10 cellular contexts compared by ENCODE assay signal in the genomic region with DNA sequence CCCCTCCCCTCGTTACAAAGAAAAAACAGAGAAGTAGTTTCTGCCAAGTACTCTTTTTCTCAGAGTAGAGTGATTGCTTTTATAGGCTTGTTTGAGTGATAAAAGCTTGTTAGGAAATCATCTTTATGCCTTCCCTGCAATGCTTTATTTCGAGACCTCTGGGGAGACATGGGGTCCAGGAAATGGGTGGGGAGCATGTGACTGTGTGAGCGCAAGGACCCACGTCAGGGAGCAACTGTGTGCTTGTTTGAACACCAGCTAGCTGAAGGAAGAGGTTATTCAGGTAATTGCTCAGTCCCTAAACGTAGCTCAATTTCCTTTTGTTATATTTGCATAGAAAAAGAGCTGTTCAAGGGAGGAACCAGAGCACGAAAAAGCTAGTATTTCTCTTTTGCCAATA.
A peak's percentile ranks its signal among the peaks of the same experiment; 100 is the strongest.
DNase-seq lines count a peak whose midpoint lies in the region; ATAC-seq lines count a peak whose summit lies in the region.
"Had no signal": no experiment of that assay in that cellular context is flagged by ENCODE, and none has a peak within 500 bp of the region (broad histone marks: within the 10 kb centered on the region; RNA-seq: fewer than 3 reads in every experiment).

No MANE protein-coding gene starts in this region.

- peak overlapping the region; percentile 43 for H3K27ac Mint-ChIP-seq in activated naive CD4-positive, alpha-beta T cell treated with anti-CD3 and anti-CD28 coated beads for 36 hours

- no peaks in the 10 kb centered on the region for H3K27me3 Mint-ChIP-seq in activated naive CD4-positive, alpha-beta T cell treated with anti-CD3 and anti-CD28 coated beads for 36 hours (ENCODE audit: low read depth)

- H3K4me1 ChIP-seq in subcutaneous abdominal adipose tissue (ENCODE audit: control insufficient read depth in 5 of 5, insufficient read depth in 5 of 5, low read length in 5 of 5), result peaks cover 0 to 41% (median 32%) of the 10 kb centered on the region in 5 donors

- no peak overlapping the region for H3K4me3 ChIP-seq in subcutaneous abdominal adipose tissue (ENCODE audit: low read depth in 1 of 5, low read length in 5 of 5)
- H3K4me3 ChIP-seq: gastrocnemius medialis had no signal

- CTCF ChIA-PET in activated naive CD4-positive, alpha-beta T cell treated with anti-CD3 and anti-CD28 coated beads for 36 hours (lab: Charles Lee), result interaction anchor here (0.5 to 1.6 kb wide), 4 partner anchors 17 to 921 kb away, joined by 3 to 5 read pairs (median 4); no protein-coding TSS in a partner anchor

- no peaks in the 10 kb centered on the region for H3K27me3 ChIP-seq in subcutaneous abdominal adipose tissue (ENCODE audit: control insufficient read depth in 5 of 5, insufficient read depth in 4 of 5, low read length in 5 of 5)
- H3K27me3 ChIP-seq: gastrocnemius medialis had no signal

- H3K9me3 ChIP-seq in subcutaneous abdominal adipose tissue (ENCODE audit: control insufficient read depth in 5 of 5, low read length in 5 of 5), result no peaks in the 10 kb centered on the region
- H3K9me3 ChIP-seq: gastrocnemius medialis had no signal

- no peaks in the 10 kb centered on the region for H3K36me3 Mint-ChIP-seq in activated naive CD4-positive, alpha-beta T cell treated with anti-CD3 and anti-CD28 coated beads for 36 hours (ENCODE audit: low read depth)

- peak overlapping the region; percentile 71 for H3K27ac ChIP-seq in subcutaneous abdominal adipose tissue (ENCODE audit: low read depth, low read length)

- peak overlapping the region; percentile 17 for H3K4me3 Mint-ChIP-seq in activated naive CD4-positive, alpha-beta T cell treated with anti-CD3 and anti-CD28 coated beads for 36 hours
- H3K4me3 Mint-ChIP-seq: neural crest cell had no signal

- no peaks in the 10 kb centered on the region for H3K36me3 ChIP-seq in subcutaneous abdominal adipose tissue (ENCODE audit: control insufficient read depth in 5 of 5, insufficient read depth in 5 of 5, low read length in 5 of 5)
- H3K36me3 ChIP-seq: gastrocnemius medialis had no signal

- H3K9ac ChIP-seq in subcutaneous abdominal adipose tissue (ENCODE audit: low read length in 5 of 5), result peak overlapping the region in 1 of 5 donors; percentile 17

- DNase-seq in activated naive CD4-positive, alpha-beta T cell treated with anti-CD3 and anti-CD28 coated beads for 36 hours, result peak; percentile 47
- no peak for DNase-seq in activated naive CD4-positive, alpha-beta T cell treated with Interleukin-2 at 50 U/mL for 16 hours
- DNase-seq in NOMO-1 treated with DMSO at 0.1 percent for 48 hours (lab: John Stamatoyannopoulos, UW; ENCODE audit: unreplicated experiment), result peak; percentile 44
- DNase-seq in effector CD8-positive, alpha-beta T cell (lab: John Stamatoyannopoulos, UW), result peak; percentile 17
- DNase-seq in GM19238 (ENCODE audit: insufficient read length, low spot score), result no peak
- no peak for DNase-seq in left lobe of liver (ENCODE audit: low spot score)
- DNase-seq: gastrocnemius medialis had no signal

- peaks cover 48% of the 10 kb centered on the region for H3K4me1 Mint-ChIP-seq in activated naive CD4-positive, alpha-beta T cell treated with anti-CD3 and anti-CD28 coated beads for 36 hours (ENCODE audit: low read depth)
- H3K4me1 Mint-ChIP-seq: neural crest cell had no signal

- no peak for ATAC-seq in GM21381 (IDR thresholded peaks at IDR 0.05; ENCODE audit: unreplicated experiment)
- no peak for ATAC-seq in left lobe of liver
- ATAC-seq: gastrocnemius medialis had no signal

- H3K9me3 Mint-ChIP-seq in activated naive CD4-positive, alpha-beta T cell treated with anti-CD3 and anti-CD28 coated beads for 36 hours, result no peaks in the 10 kb centered on the region
- H3K9me3 Mint-ChIP-seq: neural crest cell had no signal

- intact Hi-C loops in activated naive CD4-positive, alpha-beta T cell treated with anti-CD3 and anti-CD28 coated beads for 36 hours (cut with micrococcal nuclease), result loop anchor here (2.0 to 10.0 kb wide), 3 partner anchors 74 to 322 kb away; no protein-coding TSS in a partner anchor

Comparison
In these comparisons a context has a peak if more than half of its experiments do, and no peak if none do; other contexts are left out.
1. DNase-seq: peak in activated naive CD4-positive, alpha-beta T cell treated with anti-CD3 and anti-CD28 coated beads for 36 hours (single experiment), NOMO-1 treated with DMSO at 0.1 percent for 48 hours (single experiment) and effector CD8-positive, alpha-beta T cell (single experiment); none in activated naive CD4-positive, alpha-beta T cell treated with Interleukin-2 at 50 U/mL for 16 hours (single experiment), GM19238 (single experiment) and left lobe of liver (single experiment).